ENCODE assay signal across 1 cellular context in the genomic region with DNA sequence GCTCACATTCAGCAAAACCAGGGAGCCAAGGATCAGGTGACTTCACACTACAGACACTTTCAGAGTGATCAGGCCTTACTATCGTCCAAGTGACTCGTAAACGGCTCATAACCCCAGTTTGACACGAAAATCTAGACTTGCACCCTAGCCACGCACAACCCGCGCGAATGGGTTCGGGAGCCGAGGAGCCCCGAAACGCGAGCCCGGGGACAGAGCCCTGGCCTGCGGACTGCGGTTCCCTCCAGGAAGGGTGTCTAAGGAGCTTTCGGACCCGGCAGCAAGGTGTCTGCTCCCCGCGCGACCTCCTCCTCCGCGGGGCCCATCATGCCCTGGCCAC.
TF ChIP-seq lines count a peak whose summit lies in the region.

No MANE protein-coding gene starts in this region.

TF ChIP-seq in HepG2, 621 proteins besides CTCF, POLR2A, EP300 and RAD21 (continued from another document and continues in another):
- TF ChIP-seq ZNF841 (CRISPR knock-in tag; IDR thresholded peaks at IDR 0.05; ENCODE audit: borderline replicate concordance) (0 out of 2 replicates have a peak, but pooled peaks have one; percentile 44), AKAP8 (CRISPR knock-in tag; IDR thresholded peaks at IDR 0.05) (no peak), PAWR (CRISPR knock-in tag; IDR thresholded peaks at IDR 0.05; ENCODE audit: borderline replicate concordance) (no peak; the same call in 1 of the 2 replicates), BHLHE40 (IDR thresholded peaks at IDR 0.05; ENCODE audit: low read length) (no peak), NONO (IDR thresholded peaks at IDR 0.05) (no peak), NONO (CRISPR knock-in tag; conservative IDR thresholded peaks at IDR 0.05) (peak; percentile 70), TEAD3 (CRISPR knock-in tag; optimal IDR thresholded peaks at IDR 0.05; ENCODE audit: borderline replicate concordance) (peak; percentile 55), CENPT (CRISPR knock-in tag; IDR thresholded peaks at IDR 0.05; ENCODE audit: low read depth) (no peak; the same call in 1 of the 2 replicates), FOXC1 (CRISPR knock-in tag; IDR thresholded peaks at IDR 0.05; ENCODE audit: borderline replicate concordance) (peak; percentile 33; the same call in 1 of the 2 replicates), HNF4G (IDR thresholded peaks at IDR 0.05; ENCODE audit: borderline replicate concordance, low read depth, low read length) (no peak), HNF4G (CRISPR knock-in tag; IDR thresholded peaks at IDR 0.05; ENCODE audit: borderline replicate concordance, low read depth) (peak; percentile 25; the same call in 1 of the 2 replicates), PRMT3 (CRISPR knock-in tag; IDR thresholded peaks at IDR 0.05; ENCODE audit: borderline replicate concordance, low read depth) (peak; percentile 3; the same call in 1 of the 2 replicates), ISX (CRISPR knock-in tag; conservative IDR thresholded peaks at IDR 0.05) (0 out of 2 replicates have a peak, but pooled peaks have one; percentile 55), NR2C2 (CRISPR knock-in tag; IDR thresholded peaks at IDR 0.05; ENCODE audit: borderline replicate concordance) (no peak), POLR2AphosphoS5 (IDR thresholded peaks at IDR 0.05; ENCODE audit: low read depth, low read length) (no peak), ZNF816 (CRISPR knock-in tag; IDR thresholded peaks at IDR 0.05; ENCODE audit: borderline replicate concordance) (peak; percentile 75), BORCS8-MEF2B (CRISPR knock-in tag; IDR thresholded peaks at IDR 0.05) (0 out of 2 replicates have a peak, but pooled peaks have one; percentile 5), ZNF225 (CRISPR knock-in tag; IDR thresholded peaks at IDR 0.05) (peak; percentile 80), TEAD2 (CRISPR knock-in tag; IDR thresholded peaks at IDR 0.05) (no peak), MTA3 (CRISPR knock-in tag; IDR thresholded peaks at IDR 0.05) (0 out of 2 replicates have a peak, but pooled peaks have one; percentile 19), LCORL (IDR thresholded peaks at IDR 0.05) (no peak), LCORL (CRISPR knock-in tag; IDR thresholded peaks at IDR 0.05) (no peak), HDAC1 (CRISPR knock-in tag; IDR thresholded peaks at IDR 0.05) (peak; percentile 64; the same call in 1 of the 2 replicates), MTF1 (CRISPR knock-in tag; IDR thresholded peaks at IDR 0.05) (peak; percentile 65; the same call in 1 of the 2 replicates)
- TF ChIP-seq, protein P1, sequence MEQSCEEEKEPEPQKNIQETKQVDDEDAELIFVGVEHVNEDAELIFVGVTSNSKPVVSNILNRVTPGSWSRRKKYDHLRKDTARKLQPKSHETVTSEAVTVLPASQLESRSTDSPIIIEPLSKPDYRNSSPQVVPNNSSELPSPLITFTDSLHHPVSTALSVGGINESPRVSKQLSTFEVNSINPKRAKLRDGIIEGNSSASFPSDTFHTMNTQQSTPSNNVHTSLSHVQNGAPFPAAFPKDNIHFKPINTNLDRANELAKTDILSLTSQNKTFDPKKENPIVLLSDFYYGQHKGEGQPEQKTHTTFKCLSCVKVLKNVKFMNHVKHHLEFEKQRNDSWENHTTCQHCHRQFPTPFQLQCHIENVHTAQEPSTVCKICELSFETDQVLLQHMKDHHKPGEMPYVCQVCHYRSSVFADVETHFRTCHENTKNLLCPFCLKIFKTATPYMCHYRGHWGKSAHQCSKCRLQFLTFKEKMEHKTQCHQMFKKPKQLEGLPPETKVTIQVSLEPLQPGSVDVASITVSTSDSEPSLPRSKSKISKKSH (CRISPR knock-in tag; IDR thresholded peaks at IDR 0.05; ENCODE audit: borderline replicate concordance), result peak; percentile 64; the same call in 1 of the 2 replicates
- TF ChIP-seq, protein P2, sequence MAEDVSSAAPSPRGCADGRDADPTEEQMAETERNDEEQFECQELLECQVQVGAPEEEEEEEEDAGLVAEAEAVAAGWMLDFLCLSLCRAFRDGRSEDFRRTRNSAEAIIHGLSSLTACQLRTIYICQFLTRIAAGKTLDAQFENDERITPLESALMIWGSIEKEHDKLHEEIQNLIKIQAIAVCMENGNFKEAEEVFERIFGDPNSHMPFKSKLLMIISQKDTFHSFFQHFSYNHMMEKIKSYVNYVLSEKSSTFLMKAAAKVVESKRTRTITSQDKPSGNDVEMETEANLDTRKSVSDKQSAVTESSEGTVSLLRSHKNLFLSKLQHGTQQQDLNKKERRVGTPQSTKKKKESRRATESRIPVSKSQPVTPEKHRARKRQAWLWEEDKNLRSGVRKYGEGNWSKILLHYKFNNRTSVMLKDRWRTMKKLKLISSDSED (CRISPR knock-in tag; IDR thresholded peaks at IDR 0.05), result no peak
- TF ChIP-seq, protein P3, sequence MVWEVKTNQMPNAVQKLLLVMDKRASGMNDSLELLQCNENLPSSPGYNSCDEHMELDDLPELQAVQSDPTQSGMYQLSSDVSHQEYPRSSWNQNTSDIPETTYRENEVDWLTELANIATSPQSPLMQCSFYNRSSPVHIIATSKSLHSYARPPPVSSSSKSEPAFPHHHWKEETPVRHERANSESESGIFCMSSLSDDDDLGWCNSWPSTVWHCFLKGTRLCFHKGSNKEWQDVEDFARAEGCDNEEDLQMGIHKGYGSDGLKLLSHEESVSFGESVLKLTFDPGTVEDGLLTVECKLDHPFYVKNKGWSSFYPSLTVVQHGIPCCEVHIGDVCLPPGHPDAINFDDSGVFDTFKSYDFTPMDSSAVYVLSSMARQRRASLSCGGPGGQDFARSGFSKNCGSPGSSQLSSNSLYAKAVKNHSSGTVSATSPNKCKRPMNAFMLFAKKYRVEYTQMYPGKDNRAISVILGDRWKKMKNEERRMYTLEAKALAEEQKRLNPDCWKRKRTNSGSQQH (CRISPR knock-in tag; IDR thresholded peaks at IDR 0.05; ENCODE audit: low read depth), result peak; percentile 69; the same call in 1 of the 2 replicates
- TF ChIP-seq, protein P4, sequence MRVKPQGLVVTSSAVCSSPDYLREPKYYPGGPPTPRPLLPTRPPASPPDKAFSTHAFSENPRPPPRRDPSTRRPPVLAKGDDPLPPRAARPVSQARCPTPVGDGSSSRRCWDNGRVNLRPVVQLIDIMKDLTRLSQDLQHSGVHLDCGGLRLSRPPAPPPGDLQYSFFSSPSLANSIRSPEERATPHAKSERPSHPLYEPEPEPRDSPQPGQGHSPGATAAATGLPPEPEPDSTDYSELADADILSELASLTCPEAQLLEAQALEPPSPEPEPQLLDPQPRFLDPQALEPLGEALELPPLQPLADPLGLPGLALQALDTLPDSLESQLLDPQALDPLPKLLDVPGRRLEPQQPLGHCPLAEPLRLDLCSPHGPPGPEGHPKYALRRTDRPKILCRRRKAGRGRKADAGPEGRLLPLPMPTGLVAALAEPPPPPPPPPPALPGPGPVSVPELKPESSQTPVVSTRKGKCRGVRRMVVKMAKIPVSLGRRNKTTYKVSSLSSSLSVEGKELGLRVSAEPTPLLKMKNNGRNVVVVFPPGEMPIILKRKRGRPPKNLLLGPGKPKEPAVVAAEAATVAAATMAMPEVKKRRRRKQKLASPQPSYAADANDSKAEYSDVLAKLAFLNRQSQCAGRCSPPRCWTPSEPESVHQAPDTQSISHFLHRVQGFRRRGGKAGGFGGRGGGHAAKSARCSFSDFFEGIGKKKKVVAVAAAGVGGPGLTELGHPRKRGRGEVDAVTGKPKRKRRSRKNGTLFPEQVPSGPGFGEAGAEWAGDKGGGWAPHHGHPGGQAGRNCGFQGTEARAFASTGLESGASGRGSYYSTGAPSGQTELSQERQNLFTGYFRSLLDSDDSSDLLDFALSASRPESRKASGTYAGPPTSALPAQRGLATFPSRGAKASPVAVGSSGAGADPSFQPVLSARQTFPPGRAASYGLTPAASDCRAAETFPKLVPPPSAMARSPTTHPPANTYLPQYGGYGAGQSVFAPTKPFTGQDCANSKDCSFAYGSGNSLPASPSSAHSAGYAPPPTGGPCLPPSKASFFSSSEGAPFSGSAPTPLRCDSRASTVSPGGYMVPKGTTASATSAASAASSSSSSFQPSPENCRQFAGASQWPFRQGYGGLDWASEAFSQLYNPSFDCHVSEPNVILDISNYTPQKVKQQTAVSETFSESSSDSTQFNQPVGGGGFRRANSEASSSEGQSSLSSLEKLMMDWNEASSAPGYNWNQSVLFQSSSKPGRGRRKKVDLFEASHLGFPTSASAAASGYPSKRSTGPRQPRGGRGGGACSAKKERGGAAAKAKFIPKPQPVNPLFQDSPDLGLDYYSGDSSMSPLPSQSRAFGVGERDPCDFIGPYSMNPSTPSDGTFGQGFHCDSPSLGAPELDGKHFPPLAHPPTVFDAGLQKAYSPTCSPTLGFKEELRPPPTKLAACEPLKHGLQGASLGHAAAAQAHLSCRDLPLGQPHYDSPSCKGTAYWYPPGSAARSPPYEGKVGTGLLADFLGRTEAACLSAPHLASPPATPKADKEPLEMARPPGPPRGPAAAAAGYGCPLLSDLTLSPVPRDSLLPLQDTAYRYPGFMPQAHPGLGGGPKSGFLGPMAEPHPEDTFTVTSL (CRISPR knock-in tag; IDR thresholded peaks at IDR 0.05; ENCODE audit: borderline replicate concordance), result peak; percentile 52; the same call in 1 of the 2 replicates
- TF ChIP-seq, protein P5, sequence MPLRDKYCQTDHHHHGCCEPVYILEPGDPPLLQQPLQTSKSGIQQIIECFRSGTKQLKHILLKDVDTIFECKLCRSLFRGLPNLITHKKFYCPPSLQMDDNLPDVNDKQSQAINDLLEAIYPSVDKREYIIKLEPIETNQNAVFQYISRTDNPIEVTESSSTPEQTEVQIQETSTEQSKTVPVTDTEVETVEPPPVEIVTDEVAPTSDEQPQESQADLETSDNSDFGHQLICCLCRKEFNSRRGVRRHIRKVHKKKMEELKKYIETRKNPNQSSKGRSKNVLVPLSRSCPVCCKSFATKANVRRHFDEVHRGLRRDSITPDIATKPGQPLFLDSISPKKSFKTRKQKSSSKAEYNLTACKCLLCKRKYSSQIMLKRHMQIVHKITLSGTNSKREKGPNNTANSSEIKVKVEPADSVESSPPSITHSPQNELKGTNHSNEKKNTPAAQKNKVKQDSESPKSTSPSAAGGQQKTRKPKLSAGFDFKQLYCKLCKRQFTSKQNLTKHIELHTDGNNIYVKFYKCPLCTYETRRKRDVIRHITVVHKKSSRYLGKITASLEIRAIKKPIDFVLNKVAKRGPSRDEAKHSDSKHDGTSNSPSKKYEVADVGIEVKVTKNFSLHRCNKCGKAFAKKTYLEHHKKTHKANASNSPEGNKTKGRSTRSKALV (CRISPR knock-in tag; IDR thresholded peaks at IDR 0.05), result peak; percentile 67; the same call in 1 of the 2 replicates
- TF ChIP-seq, protein P6, sequence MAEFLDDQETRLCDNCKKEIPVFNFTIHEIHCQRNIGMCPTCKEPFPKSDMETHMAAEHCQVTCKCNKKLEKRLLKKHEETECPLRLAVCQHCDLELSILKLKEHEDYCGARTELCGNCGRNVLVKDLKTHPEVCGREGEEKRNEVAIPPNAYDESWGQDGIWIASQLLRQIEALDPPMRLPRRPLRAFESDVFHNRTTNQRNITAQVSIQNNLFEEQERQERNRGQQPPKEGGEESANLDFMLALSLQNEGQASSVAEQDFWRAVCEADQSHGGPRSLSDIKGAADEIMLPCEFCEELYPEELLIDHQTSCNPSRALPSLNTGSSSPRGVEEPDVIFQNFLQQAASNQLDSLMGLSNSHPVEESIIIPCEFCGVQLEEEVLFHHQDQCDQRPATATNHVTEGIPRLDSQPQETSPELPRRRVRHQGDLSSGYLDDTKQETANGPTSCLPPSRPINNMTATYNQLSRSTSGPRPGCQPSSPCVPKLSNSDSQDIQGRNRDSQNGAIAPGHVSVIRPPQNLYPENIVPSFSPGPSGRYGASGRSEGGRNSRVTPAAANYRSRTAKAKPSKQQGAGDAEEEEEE (CRISPR knock-in tag; IDR thresholded peaks at IDR 0.05; ENCODE audit: borderline replicate concordance), result no peak
- TF ChIP-seq, protein P7, sequence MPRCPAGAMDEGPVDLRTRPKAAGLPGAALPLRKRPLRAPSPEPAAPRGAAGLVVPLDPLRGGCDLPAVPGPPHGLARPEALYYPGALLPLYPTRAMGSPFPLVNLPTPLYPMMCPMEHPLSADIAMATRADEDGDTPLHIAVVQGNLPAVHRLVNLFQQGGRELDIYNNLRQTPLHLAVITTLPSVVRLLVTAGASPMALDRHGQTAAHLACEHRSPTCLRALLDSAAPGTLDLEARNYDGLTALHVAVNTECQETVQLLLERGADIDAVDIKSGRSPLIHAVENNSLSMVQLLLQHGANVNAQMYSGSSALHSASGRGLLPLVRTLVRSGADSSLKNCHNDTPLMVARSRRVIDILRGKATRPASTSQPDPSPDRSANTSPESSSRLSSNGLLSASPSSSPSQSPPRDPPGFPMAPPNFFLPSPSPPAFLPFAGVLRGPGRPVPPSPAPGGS (CRISPR knock-in tag; IDR thresholded peaks at IDR 0.05), result no peak
- TF ChIP-seq, protein P8, sequence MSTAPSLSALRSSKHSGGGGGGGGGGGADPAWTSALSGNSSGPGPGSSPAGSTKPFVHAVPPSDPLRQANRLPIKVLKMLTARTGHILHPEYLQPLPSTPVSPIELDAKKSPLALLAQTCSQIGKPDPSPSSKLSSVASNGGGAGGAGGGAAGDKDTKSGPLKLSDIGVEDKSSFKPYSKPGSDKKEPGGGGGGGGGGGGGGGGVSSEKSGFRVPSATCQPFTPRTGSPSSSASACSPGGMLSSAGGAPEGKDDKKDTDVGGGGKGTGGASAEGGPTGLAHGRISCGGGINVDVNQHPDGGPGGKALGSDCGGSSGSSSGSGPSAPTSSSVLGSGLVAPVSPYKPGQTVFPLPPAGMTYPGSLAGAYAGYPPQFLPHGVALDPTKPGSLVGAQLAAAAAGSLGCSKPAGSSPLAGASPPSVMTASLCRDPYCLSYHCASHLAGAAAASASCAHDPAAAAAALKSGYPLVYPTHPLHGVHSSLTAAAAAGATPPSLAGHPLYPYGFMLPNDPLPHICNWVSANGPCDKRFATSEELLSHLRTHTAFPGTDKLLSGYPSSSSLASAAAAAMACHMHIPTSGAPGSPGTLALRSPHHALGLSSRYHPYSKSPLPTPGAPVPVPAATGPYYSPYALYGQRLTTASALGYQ (CRISPR knock-in tag; IDR thresholded peaks at IDR 0.05), result 0 out of 2 replicates have a peak, but pooled peaks have one; percentile 45
- TF ChIP-seq, protein P9, sequence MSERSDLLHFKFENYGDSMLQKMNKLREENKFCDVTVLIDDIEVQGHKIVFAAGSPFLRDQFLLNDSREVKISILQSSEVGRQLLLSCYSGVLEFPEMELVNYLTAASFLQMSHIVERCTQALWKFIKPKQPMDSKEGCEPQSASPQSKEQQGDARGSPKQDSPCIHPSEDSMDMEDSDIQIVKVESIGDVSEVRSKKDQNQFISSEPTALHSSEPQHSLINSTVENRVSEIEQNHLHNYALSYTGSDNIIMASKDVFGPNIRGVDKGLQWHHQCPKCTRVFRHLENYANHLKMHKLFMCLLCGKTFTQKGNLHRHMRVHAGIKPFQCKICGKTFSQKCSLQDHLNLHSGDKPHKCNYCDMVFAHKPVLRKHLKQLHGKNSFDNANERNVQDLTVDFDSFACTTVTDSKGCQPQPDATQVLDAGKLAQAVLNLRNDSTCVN (CRISPR knock-in tag; IDR thresholded peaks at IDR 0.05; ENCODE audit: borderline replicate concordance), result 0 out of 2 replicates have a peak, but pooled peaks have one; percentile 50
- TF ChIP-seq, protein P10, sequence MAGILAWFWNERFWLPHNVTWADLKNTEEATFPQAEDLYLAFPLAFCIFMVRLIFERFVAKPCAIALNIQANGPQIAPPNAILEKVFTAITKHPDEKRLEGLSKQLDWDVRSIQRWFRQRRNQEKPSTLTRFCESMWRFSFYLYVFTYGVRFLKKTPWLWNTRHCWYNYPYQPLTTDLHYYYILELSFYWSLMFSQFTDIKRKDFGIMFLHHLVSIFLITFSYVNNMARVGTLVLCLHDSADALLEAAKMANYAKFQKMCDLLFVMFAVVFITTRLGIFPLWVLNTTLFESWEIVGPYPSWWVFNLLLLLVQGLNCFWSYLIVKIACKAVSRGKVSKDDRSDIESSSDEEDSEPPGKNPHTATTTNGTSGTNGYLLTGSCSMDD (CRISPR knock-in tag; IDR thresholded peaks at IDR 0.05), result no peak
